In the genomic region with DNA sequence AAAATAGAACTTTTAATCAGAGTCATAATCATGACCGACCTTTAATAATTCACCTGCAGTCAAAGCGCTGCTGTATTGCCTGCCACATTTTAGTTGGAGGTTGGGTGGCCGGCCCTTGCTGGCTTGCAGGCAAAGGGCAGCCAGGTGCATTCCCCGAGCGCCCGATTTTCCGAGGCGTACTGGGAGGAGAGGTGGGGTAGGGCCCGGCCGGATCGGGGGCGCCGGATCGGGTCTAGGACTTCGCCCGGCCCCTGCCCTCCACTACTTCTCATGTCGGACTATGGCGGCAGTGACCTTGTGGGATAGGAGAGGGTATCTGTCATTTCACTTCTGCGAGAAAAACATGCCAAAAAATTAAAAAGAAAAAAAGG, we compare ENCODE assay signal across 1 cellular context.
TF ChIP-seq lines count a peak whose summit lies in the region.

No MANE protein-coding gene starts in this region.

TF ChIP-seq in IMR-90, 13 proteins besides CTCF, POLR2A, EP300 and RAD21:
- TF ChIP-seq SMC3 (IDR thresholded peaks at IDR 0.05; ENCODE audit: low read depth, low read length) (no peak), FOS (IDR thresholded peaks at IDR 0.05; ENCODE audit: low read depth, low read length) (no peak), MXI1 (IDR thresholded peaks at IDR 0.05; ENCODE audit: borderline replicate concordance, low read depth, low read length) (no peak), NFE2L2 (IDR thresholded peaks at IDR 0.05; ENCODE audit: low read depth, low read length) (no peak), MAZ (IDR thresholded peaks at IDR 0.05; ENCODE audit: borderline replicate concordance, low read depth, low read length) (no peak), CHD1 (IDR thresholded peaks at IDR 0.05; ENCODE audit: low read depth, low read length) (no peak), MAFK (IDR thresholded peaks at IDR 0.05; ENCODE audit: low read depth, low read length) (no peak), BHLHE40 (IDR thresholded peaks at IDR 0.05; ENCODE audit: low read depth, low read length) (no peak), RFX5 (IDR thresholded peaks at IDR 0.05; ENCODE audit: low read depth, low read length) (no peak)
- TF ChIP-seq, protein P1, sequence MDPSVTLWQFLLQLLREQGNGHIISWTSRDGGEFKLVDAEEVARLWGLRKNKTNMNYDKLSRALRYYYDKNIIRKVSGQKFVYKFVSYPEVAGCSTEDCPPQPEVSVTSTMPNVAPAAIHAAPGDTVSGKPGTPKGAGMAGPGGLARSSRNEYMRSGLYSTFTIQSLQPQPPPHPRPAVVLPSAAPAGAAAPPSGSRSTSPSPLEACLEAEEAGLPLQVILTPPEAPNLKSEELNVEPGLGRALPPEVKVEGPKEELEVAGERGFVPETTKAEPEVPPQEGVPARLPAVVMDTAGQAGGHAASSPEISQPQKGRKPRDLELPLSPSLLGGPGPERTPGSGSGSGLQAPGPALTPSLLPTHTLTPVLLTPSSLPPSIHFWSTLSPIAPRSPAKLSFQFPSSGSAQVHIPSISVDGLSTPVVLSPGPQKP (IDR thresholded peaks at IDR 0.05; ENCODE audit: borderline replicate concordance, low read depth, low read length): no peak
